In the genomic region with DNA sequence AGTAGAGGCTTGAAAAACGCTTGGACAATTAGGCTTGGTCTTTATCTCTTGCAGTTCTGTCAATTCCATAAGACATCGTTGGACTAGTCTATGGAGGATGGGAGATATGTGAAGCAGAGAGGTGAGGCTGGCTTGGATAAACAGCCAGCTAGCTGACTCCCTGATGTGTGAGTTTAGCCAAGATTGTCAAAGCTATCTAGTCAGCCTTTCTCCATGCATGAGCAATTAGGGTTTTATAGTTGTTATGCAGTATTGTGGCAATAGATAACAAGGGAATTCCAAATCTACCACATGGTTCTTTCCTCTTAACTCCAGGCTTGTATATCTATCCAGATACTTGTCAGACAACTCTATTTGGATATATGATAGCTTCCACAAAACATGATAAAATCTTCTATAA, we compare ENCODE assay signal across 1 cellular context.
A peak's percentile ranks its signal among the peaks of the same experiment; 100 is the strongest.
TF ChIP-seq lines count a peak whose summit lies in the region.

No MANE protein-coding gene starts in this region.

TF ChIP-seq in K562, 482 proteins besides CTCF, POLR2A, EP300 and RAD21 (continued from another document):
- TF ChIP-seq DIDO1 (tag; IDR thresholded peaks at IDR 0.05; ENCODE audit: low read depth) (no peak), SIN3B (IDR thresholded peaks at IDR 0.05; ENCODE audit: low read depth) (no peak), CREB1 (IDR thresholded peaks at IDR 0.05) (no peak), CREB1 (CRISPR knock-in tag; IDR thresholded peaks at IDR 0.05) (no peak), FOXM1 (IDR thresholded peaks at IDR 0.05; ENCODE audit: low read depth) (no peak), FOXM1 (CRISPR knock-in tag; IDR thresholded peaks at IDR 0.05; ENCODE audit: low read depth) (no peak), NCOR1 (IDR thresholded peaks at IDR 0.05) (peak; percentile 21; the same call in 1 of the 2 replicates), ZNF561 (CRISPR knock-in tag; conservative IDR thresholded peaks at IDR 0.05) (no peak), GABPB1 (CRISPR knock-in tag; IDR thresholded peaks at IDR 0.05) (no peak), STAT5B (CRISPR knock-in tag; IDR thresholded peaks at IDR 0.05) (no peak), CBFA2T3 (IDR thresholded peaks at IDR 0.05) (peak; percentile 78)
- TF ChIP-seq, protein P1, sequence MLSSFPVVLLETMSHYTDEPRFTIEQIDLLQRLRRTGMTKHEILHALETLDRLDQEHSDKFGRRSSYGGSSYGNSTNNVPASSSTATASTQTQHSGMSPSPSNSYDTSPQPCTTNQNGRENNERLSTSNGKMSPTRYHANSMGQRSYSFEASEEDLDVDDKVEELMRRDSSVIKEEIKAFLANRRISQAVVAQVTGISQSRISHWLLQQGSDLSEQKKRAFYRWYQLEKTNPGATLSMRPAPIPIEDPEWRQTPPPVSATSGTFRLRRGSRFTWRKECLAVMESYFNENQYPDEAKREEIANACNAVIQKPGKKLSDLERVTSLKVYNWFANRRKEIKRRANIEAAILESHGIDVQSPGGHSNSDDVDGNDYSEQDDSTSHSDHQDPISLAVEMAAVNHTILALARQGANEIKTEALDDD (IDR thresholded peaks at IDR 0.05) = peak; percentile 60
- TF ChIP-seq, protein P2, sequence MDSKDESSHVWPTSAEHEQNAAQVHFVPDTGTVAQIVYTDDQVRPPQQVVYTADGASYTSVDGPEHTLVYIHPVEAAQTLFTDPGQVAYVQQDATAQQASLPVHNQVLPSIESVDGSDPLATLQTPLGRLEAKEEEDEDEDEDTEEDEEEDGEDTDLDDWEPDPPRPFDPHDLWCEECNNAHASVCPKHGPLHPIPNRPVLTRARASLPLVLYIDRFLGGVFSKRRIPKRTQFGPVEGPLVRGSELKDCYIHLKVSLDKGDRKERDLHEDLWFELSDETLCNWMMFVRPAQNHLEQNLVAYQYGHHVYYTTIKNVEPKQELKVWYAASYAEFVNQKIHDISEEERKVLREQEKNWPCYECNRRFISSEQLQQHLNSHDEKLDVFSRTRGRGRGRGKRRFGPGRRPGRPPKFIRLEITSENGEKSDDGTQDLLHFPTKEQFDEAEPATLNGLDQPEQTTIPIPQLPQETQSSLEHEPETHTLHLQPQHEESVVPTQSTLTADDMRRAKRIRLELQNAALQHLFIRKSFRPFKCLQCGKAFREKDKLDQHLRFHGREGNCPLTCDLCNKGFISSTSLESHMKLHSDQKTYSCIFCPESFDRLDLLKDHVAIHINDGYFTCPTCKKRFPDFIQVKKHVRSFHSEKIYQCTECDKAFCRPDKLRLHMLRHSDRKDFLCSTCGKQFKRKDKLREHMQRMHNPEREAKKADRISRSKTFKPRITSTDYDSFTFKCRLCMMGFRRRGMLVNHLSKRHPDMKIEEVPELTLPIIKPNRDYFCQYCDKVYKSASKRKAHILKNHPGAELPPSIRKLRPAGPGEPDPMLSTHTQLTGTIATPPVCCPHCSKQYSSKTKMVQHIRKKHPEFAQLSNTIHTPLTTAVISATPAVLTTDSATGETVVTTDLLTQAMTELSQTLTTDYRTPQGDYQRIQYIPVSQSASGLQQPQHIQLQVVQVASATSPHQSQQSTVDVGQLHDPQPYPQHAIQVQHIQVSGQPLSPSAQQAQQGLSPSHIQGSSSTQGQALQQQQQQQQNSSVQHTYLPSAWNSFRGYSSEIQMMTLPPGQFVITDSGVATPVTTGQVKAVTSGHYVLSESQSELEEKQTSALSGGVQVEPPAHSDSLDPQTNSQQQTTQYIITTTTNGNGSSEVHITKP (IDR thresholded peaks at IDR 0.05; ENCODE audit: partially characterized antibody) = no peak
